24 cellular contexts compared by ENCODE assay signal in genomic region chr15:83396071-83396470, GRCh38. TPM values are rescaled to one million over a fixed set of nuclear protein-coding genes. Genes with fewer than 3 reads are reported as not detected.
DNase-seq lines count a peak whose midpoint lies in the region; FAIRE-seq and TF ChIP-seq lines count a peak whose summit lies in the region.
"Had no signal": no experiment of that assay in that cellular context is flagged by ENCODE, and none has a peak within 500 bp of the region (broad histone marks: within the 10 kb centered on the region; RNA-seq: fewer than 3 reads in every experiment).

No MANE protein-coding gene starts in this region.

- intact Hi-C loops in vagina (cut with DNase I), result no loop called here

- H2AK5ac ChIP-seq in mesendoderm (ENCODE audit: low read length), result no peak overlapping the region

- no CpG with 5 or more reads among the region's 6 CpGs for WGBS in mesendoderm (ENCODE audit: extremely low coverage, insufficient coverage, low lambda C conversion rate)
- 17 to 29% (median 20%) methylated on average over 6 of the region's 6 CpGs for WGBS in small intestine, 3 donors

- TF ChIP-seq POLR2A in vagina (IDR thresholded peaks at IDR 0.05), result no peak

- H3K27me3 ChIP-seq in H7 (ENCODE audit: control insufficient read depth, insufficient read depth, low read length) (no peaks in the 10 kb centered on the region), mesendoderm (ENCODE audit: insufficient read depth, low read length, poor library complexity) (no peaks in the 10 kb centered on the region), vagina (no peaks in the 10 kb centered on the region), small intestine (ENCODE audit: control insufficient read depth in 2 of 2, insufficient read depth in 2 of 2, low read length in 2 of 2) (peaks cover 0 to 3% of the 10 kb centered on the region in 2 donors)

- H3K4me3 ChIP-seq in H7 (ENCODE audit: insufficient read depth, low read depth, low read length) (no peak overlapping the region), choroid plexus epithelial cell (ENCODE audit: low read depth, low read length) (no peak overlapping the region), mesendoderm (ENCODE audit: low read length) (no peak overlapping the region), vagina (no peak overlapping the region), small intestine (ENCODE audit: low read depth in 1 of 2, low read length in 2 of 2) (no peak overlapping the region)
- H3K4me3 ChIP-seq: gastrocnemius medialis, upper lobe of right lung had no signal

- H2BK120ac ChIP-seq in mesendoderm (ENCODE audit: low read depth, low read length), result no peak overlapping the region

- H3K23ac ChIP-seq in mesendoderm (ENCODE audit: low read length), result no peak overlapping the region

- H3K4me1 ChIP-seq in mesendoderm (ENCODE audit: control insufficient read depth, low read depth, low read length) (no peaks in the 10 kb centered on the region), vagina (no peaks in the 10 kb centered on the region), small intestine (ENCODE audit: control insufficient read depth in 2 of 2, insufficient read depth in 1 of 2, low read depth in 1 of 2, low read length in 1 of 2) (no peaks in the 10 kb centered on the region)
- H3K4me1 ChIP-seq: gastrocnemius medialis, parathyroid adenoma, upper lobe of right lung had no signal

- DNase-seq in AG20443 (ENCODE audit: low spot score), result peak; percentile 36
- DNase-seq in H7, result peak; percentile 74
- peak; percentile 13 for DNase-seq in choroid plexus epithelial cell (ENCODE audit: low read depth)
- peak; percentile 82 for DNase-seq in mesendoderm
- no peak for DNase-seq in NCI-H2171 (lab: John Stamatoyannopoulos, UW)
- no peak for DNase-seq in vagina (ENCODE audit: extremely low spot score in 2 of 2)
- DNase-seq in SHP77 (lab: John Stamatoyannopoulos, UW), result no peak
- DNase-seq in small intestine, result no peak
- DNase-seq: activated CD4-positive, alpha-beta T cell treated with anti-CD3 and anti-CD28 coated beads, Interleukin-2, amount 10 ng/mL, durations not matched to agents 7 days and 5 days; aorta; cerebellar nuclear complex; DMS153; gastrocnemius medialis; GDM1; mesenchymal stem cell; NCI-H1105 treated with DMSO at 0.1 percent for 48 hours; NCI-H2081; NCI-H446 treated with DMSO at 0.1 percent for 48 hours; substantia nigra; T-helper 17 cell; upper lobe of right lung had no signal

- no peak overlapping the region for H2BK5ac ChIP-seq in mesendoderm (ENCODE audit: low read length)

- H3K9me3 ChIP-seq in vagina (no peaks in the 10 kb centered on the region), small intestine (ENCODE audit: control insufficient read depth, low read depth) (no peaks in the 10 kb centered on the region)
- H3K9me3 ChIP-seq: gastrocnemius medialis, upper lobe of right lung had no signal

- H4K5ac ChIP-seq in mesendoderm (ENCODE audit: low read length), result no peak overlapping the region

- peak; percentile 2 for TF ChIP-seq CTCF in choroid plexus epithelial cell (conservative IDR thresholded peaks at IDR 0.05; ENCODE audit: low read depth, low read length)
- TF ChIP-seq CTCF in vagina (IDR thresholded peaks at IDR 0.05), result no peak

- H3K9ac ChIP-seq in mesendoderm (ENCODE audit: low read length), result no peak overlapping the region
- H3K9ac ChIP-seq: parathyroid adenoma had no signal

- no peaks in the 10 kb centered on the region for H3K79me2 ChIP-seq in mesendoderm (ENCODE audit: control insufficient read depth, insufficient read depth, low read length)
- H3K79me2 ChIP-seq: parathyroid adenoma had no signal

- FAIRE-seq in small intestine (lab: Jason Lieb, UNC), result no peak

- H3K4ac ChIP-seq in mesendoderm (ENCODE audit: low read depth, low read length), result no peak overlapping the region

- no peak overlapping the region for H3K4me2 ChIP-seq in mesendoderm (ENCODE audit: low read length)

- H3K36me3 ChIP-seq in H7 (replicated peaks; ENCODE audit: control insufficient read depth, insufficient read depth, low read length), result no peaks in the 10 kb centered on the region
- H3K36me3 ChIP-seq in mesendoderm (ENCODE audit: control insufficient read depth, insufficient read depth, low read length), result no peaks in the 10 kb centered on the region
- H3K36me3 ChIP-seq in vagina, result no peaks in the 10 kb centered on the region
- H3K36me3 ChIP-seq in small intestine (ENCODE audit: control insufficient read depth in 2 of 2, insufficient read depth in 2 of 2, low read length in 2 of 2), result no peaks in the 10 kb centered on the region
- H3K36me3 ChIP-seq: gastrocnemius medialis, upper lobe of right lung had no signal

- no peaks in the 10 kb centered on the region for H3K79me1 ChIP-seq in mesendoderm (ENCODE audit: low read length)

- no peak overlapping the region for H3K18ac ChIP-seq in mesendoderm (ENCODE audit: low read length)

- no peak overlapping the region for H4K8ac ChIP-seq in mesendoderm (ENCODE audit: low read depth, low read length)

- H2BK15ac ChIP-seq in mesendoderm (replicated peaks; ENCODE audit: low read depth), result no peak overlapping the region

- H3K56ac ChIP-seq in mesendoderm (ENCODE audit: low read length), result no peak overlapping the region

- H3K27ac ChIP-seq in mesendoderm (ENCODE audit: low read depth, low read length), result no peak overlapping the region
- no peak overlapping the region for H3K27ac ChIP-seq in vagina
- H3K27ac ChIP-seq in small intestine (ENCODE audit: low read depth in 1 of 2, low read length in 1 of 2), result no peak overlapping the region
- H3K27ac ChIP-seq: gastrocnemius medialis, parathyroid adenoma, upper lobe of right lung had no signal

RNA-seq across cellular contexts. Expression of gene SH3GL3, which starts 51.1 kb away (rescaled TPM):
- total RNA-seq in H7 (2014; rRNA removed; shearing (Covaris generic)), result 6.8 and 7.0 TPM in 2 replicates
- 12.0 TPM for polyA plus RNA-seq in mesendoderm (2013, experiment 1 of 2)
- 12.7 TPM for polyA plus RNA-seq in mesendoderm (2013, experiment 2 of 2)
- 3.9 TPM for total RNA-seq in vagina
- polyA plus RNA-seq in small intestine, result under 1 TPM in 1 of 3 donors, not detected in 2; 0.16 TPM
- total RNA-seq: activated CD4-positive, alpha-beta T cell treated with anti-CD3 and anti-CD28 coated beads, Interleukin-2, amount 10 ng/mL, durations not matched to agents 7 days and 5 days; activated T-helper 1 cell treated with anti-CD3 and anti-CD28 coated beads, Interleukin-12 subunit alpha, Interleukin-12 subunit beta, Interleukin-2, Interleukin-4 antibody, amounts not matched to agents 30 ng/mL and 10 ng/mL and 1 ng/mL, durations not matched to agents 14 hours and 24 hours and 36 hours; gastrocnemius medialis; SK-MEL-5 had no signal
- polyA plus RNA-seq: aorta had no signal

Comparison
In these comparisons a context has a peak if more than half of its experiments do, and no peak if none do; other contexts are left out.
1. DNase-seq: peak in AG20443 (single experiment), H7 (single experiment), choroid plexus epithelial cell (single experiment) and mesendoderm (single experiment); none in NCI-H2171 (single experiment), vagina (0 of 2), SHP77 (0 of 2) and small intestine (single experiment).